In the genomic region with DNA sequence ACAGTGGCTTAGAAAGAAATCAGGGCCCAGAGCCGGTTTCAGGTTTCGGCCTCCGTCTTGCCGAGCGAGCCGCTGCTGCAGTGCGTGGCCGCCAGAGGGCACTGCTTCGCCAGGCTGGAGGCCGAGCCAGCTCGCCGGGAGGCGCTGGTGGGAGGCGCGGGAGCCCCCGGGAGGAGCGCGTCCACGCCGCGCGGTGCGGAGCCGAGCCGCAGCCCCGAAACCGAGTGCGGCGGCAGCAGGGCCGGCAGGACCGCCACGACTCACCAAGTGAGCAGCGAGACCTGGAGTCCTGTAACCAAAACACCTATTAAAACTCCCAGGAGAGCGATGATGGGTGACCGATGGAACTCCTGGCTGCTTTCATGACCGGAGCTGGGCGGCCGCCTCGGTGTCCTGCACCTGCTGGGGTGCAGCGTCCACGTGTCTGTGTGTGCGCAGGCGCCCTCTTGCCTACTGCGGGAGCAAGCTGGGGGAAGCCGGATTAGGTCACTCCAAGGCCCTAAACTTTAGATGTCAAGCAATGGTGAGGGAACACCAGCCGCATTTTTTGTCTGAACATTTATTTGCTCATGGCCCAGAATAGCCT, we compare ENCODE assay signal across 8 cellular contexts.
DNase-seq lines count a peak whose midpoint lies in the region; ATAC-seq and TF ChIP-seq lines count a peak whose summit lies in the region.

No MANE protein-coding gene starts in this region.

- no peak overlapping the region for H3K4me3 Mint-ChIP-seq in activated CD4-positive, alpha-beta T cell treated with anti-CD3 and anti-CD28 coated beads, Interleukin-2, amount 10 ng/mL, durations not matched to agents 24 days and 14 days

- no peaks in the 10 kb centered on the region for H3K9me3 ChIP-seq in left lung

- H3K4me3 ChIP-seq in left lung: peak overlapping the region; percentile 29 to 30

- DNase-seq in DMS 273 (lab: John Stamatoyannopoulos, UW; ENCODE audit: unreplicated experiment) (peak; percentile 89), DMS 273 treated with DMSO at 0.1 percent for 48 hours (lab: John Stamatoyannopoulos, UW) (no peak), NCI-H2196 (lab: John Stamatoyannopoulos, UW; ENCODE audit: unreplicated experiment) (peak; percentile 73), dedifferentiated amniotic fluid mesenchymal stem cell (ENCODE audit: extremely low spot score) (peak; percentile 36), left lung (peak; percentile 73 to 94)
- peak; percentile 90 for DNase-seq in activated CD4-positive, alpha-beta T cell treated with anti-CD3 and anti-CD28 coated beads, Interleukin-2, amount 10 ng/mL, durations not matched to agents 24 days and 14 days
- DNase-seq in stimulated activated CD4-positive, alpha-beta T cell treated with anti-CD3 and anti-CD28 coated beads, Interleukin-4, amount 100 ng/mL, for 1 hour: peak; percentile 71

- no peaks in the 10 kb centered on the region for H3K36me3 Mint-ChIP-seq in activated CD4-positive, alpha-beta T cell treated with anti-CD3 and anti-CD28 coated beads, Interleukin-2, amount 10 ng/mL, durations not matched to agents 24 days and 14 days (ENCODE audit: low read depth)

- intact Hi-C loops in activated CD4-positive, alpha-beta T cell treated with anti-CD3 and anti-CD28 coated beads, Interleukin-2, amount 10 ng/mL, durations not matched to agents 24 days and 14 days (cut with micrococcal nuclease): loop anchor here (2.0 to 10.0 kb wide), 3 partner anchors 389 to 875 kb away; no protein-coding TSS in a partner anchor
- intact Hi-C loops in left lung (cut with DNase I): no loop called here

- no peaks in the 10 kb centered on the region for H3K36me3 ChIP-seq in left lung

- no peak overlapping the region for H3K27ac Mint-ChIP-seq in activated CD4-positive, alpha-beta T cell treated with anti-CD3 and anti-CD28 coated beads, Interleukin-2, amount 10 ng/mL, durations not matched to agents 24 days and 14 days

- H3K4me1 ChIP-seq in left lung: peaks cover 0 to 14% of the 10 kb centered on the region in 2 donors

- peaks cover 0 to 6% of the 10 kb centered on the region in 2 donors for H3K27me3 ChIP-seq in left lung

- TF ChIP-seq CTCF in left lung (IDR thresholded peaks at IDR 0.05): peak; percentile 94 to 99

- peaks cover 25% of the 10 kb centered on the region for H3K27me3 Mint-ChIP-seq in activated CD4-positive, alpha-beta T cell treated with anti-CD3 and anti-CD28 coated beads, Interleukin-2, amount 10 ng/mL, durations not matched to agents 24 days and 14 days

- peaks cover 5% of the 10 kb centered on the region for H3K9me3 Mint-ChIP-seq in activated CD4-positive, alpha-beta T cell treated with anti-CD3 and anti-CD28 coated beads, Interleukin-2, amount 10 ng/mL, durations not matched to agents 24 days and 14 days

- H3K27ac ChIP-seq in left lung: no peak overlapping the region

- ATAC-seq in HG02970 (IDR thresholded peaks at IDR 0.05; ENCODE audit: low FRiP score, unreplicated experiment) (peak; percentile 62), left lung (peak; percentile 99)

- peaks cover 7% of the 10 kb centered on the region for H3K4me1 Mint-ChIP-seq in activated CD4-positive, alpha-beta T cell treated with anti-CD3 and anti-CD28 coated beads, Interleukin-2, amount 10 ng/mL, durations not matched to agents 24 days and 14 days
